ENCODE assay signal across 8 cellular contexts in genomic region chr17:44385287-44386181, GRCh38. TPM values are rescaled to one million over a fixed set of nuclear protein-coding genes. Genes with fewer than 3 reads are reported as not detected.
DNase-seq lines count a peak whose midpoint lies in the region; ATAC-seq and TF ChIP-seq lines count a peak whose summit lies in the region.

No MANE protein-coding gene starts in this region.

- H3K4me3 Mint-ChIP-seq in Caco-2 (ENCODE audit: unreplicated experiment) (peak overlapping the region; percentile 73), memory B cell (peak overlapping the region; percentile 76)
- H3K4me3 Mint-ChIP-seq in activated CD8-positive, alpha-beta T cell treated with anti-CD3 and anti-CD28 coated beads, Interleukin-2, amount 10 ng/mL, durations not matched to agents 7 days and 5 days: peak overlapping the region; percentile 71

- peak overlapping the region; percentile 58 for H3K4me3 ChIP-seq in Caco-2 (ENCODE audit: low read depth, low read length)

- POLR2A ChIA-PET in Caco-2 (lab: Charles Lee): interaction anchor here (0.6 to 0.8 kb wide), 4 partner anchors 166 to 1339 kb away, joined by 3 to 4 read pairs (median 4); partner anchors contain the start of genes CCDC43 and HDAC5
- POLR2A ChIA-PET in activated CD8-positive, alpha-beta T cell treated with anti-CD3 and anti-CD28 coated beads, Interleukin-2, amount 10 ng/mL, durations not matched to agents 7 days and 5 days (lab: Charles Lee): interaction anchor here (0.8 to 1.1 kb wide), 3 partner anchors 118 to 199 kb away, joined by 3 read pairs; partner anchors contain the start of gene TMUB2

- CTCF ChIA-PET in Caco-2 (lab: Charles Lee): interaction anchor here (0.6 to 1.7 kb wide), 13 partner anchors 9 to 316 kb away, joined by 3 to 12 read pairs (median 5); partner anchors contain the start of gene FAM171A2
- CTCF ChIA-PET in activated CD8-positive, alpha-beta T cell treated with anti-CD3 and anti-CD28 coated beads, Interleukin-2, amount 10 ng/mL, durations not matched to agents 7 days and 5 days (lab: Charles Lee): interaction anchor here (0.7 to 2.2 kb wide), 6 partner anchors 9 to 138 kb away, joined by 3 to 13 read pairs (median 4); partner anchors contain the start of gene FAM171A2

- 0 out of 2 replicates have a peak, but pooled peaks cover under 1% of the 10 kb centered on the region for H3K4me1 ChIP-seq in Caco-2

- H3K36me3 Mint-ChIP-seq in Caco-2 (ENCODE audit: insufficient read depth, unreplicated experiment): no peaks in the 10 kb centered on the region
- H3K36me3 Mint-ChIP-seq in activated CD8-positive, alpha-beta T cell treated with anti-CD3 and anti-CD28 coated beads, Interleukin-2, amount 10 ng/mL, durations not matched to agents 7 days and 5 days (ENCODE audit: low read depth): no peaks in the 10 kb centered on the region
- no peaks in the 10 kb centered on the region for H3K36me3 Mint-ChIP-seq in memory B cell

- BruUV-seq in Caco-2 (replicated peaks; lab: Mats Ljungman, UMichigan): TSS peak; percentile 62

- intact Hi-C loops in Caco-2 (cut with micrococcal nuclease; ENCODE audit: unreplicated experiment): no loop called here

- no peaks in the 10 kb centered on the region for H3K4me1 Mint-ChIP-seq in Caco-2 (ENCODE audit: low read depth, unreplicated experiment)
- H3K4me1 Mint-ChIP-seq in activated CD8-positive, alpha-beta T cell treated with anti-CD3 and anti-CD28 coated beads, Interleukin-2, amount 10 ng/mL, durations not matched to agents 7 days and 5 days (ENCODE audit: low read depth): peaks cover 22% of the 10 kb centered on the region
- H3K4me1 Mint-ChIP-seq in memory B cell: peaks cover 15% of the 10 kb centered on the region

- peak overlapping the region; percentile 59 for H3K27ac Mint-ChIP-seq in Caco-2 (ENCODE audit: unreplicated experiment)
- no peak overlapping the region for H3K27ac Mint-ChIP-seq in activated CD8-positive, alpha-beta T cell treated with anti-CD3 and anti-CD28 coated beads, Interleukin-2, amount 10 ng/mL, durations not matched to agents 7 days and 5 days
- H3K27ac Mint-ChIP-seq in memory B cell: no peak overlapping the region

- H3K27me3 ChIP-seq in Caco-2 (replicated peaks; ENCODE audit: control insufficient read depth, insufficient read depth, low read length): no peaks in the 10 kb centered on the region

- peak; percentile 41 to 44 for TF ChIP-seq CTCF in Caco-2 (IDR thresholded peaks at IDR 0.05; ENCODE audit: insufficient read depth in 1 of 2, low read depth in 1 of 2, low read length in 1 of 2, severe bottlenecking in 1 of 2, unreplicated experiment in 1 of 2)

- H3K36me3 ChIP-seq in Caco-2 (ENCODE audit: control insufficient read depth, insufficient read depth, low read length): no peaks in the 10 kb centered on the region

- DNase-seq in Caco-2 (peak; percentile 94), NCI-H524 treated with DMSO at 0.1 percent for 48 hours (lab: John Stamatoyannopoulos, UW) (peak; percentile 68), memory B cell (ENCODE audit: low spot score in 2 of 2) (peak; percentile 56 to 72)
- DNase-seq in activated CD8-positive, alpha-beta T cell treated with anti-CD3 and anti-CD28 coated beads, Interleukin-2, amount 10 ng/mL, durations not matched to agents 7 days and 5 days: peak; percentile 87
- peak; percentile 78 for DNase-seq in effector CD8-positive, alpha-beta T cell (lab: John Stamatoyannopoulos, UW)
- peak; percentile 71 for DNase-seq in stimulated activated CD8-positive, alpha-beta memory T cell treated with anti-CD3 and anti-CD28 coated beads, Interleukin-12 subunit alpha, Interleukin-12 subunit beta, amount 100 ng/mL, for 1 hour (ENCODE audit: low read depth)

- H3K9me3 ChIP-seq in Caco-2: no peaks in the 10 kb centered on the region

- H3K27me3 Mint-ChIP-seq in Caco-2 (ENCODE audit: insufficient read depth, unreplicated experiment) (peaks cover 5% of the 10 kb centered on the region), memory B cell (peaks cover 25% of the 10 kb centered on the region)
- peaks cover 29% of the 10 kb centered on the region for H3K27me3 Mint-ChIP-seq in activated CD8-positive, alpha-beta T cell treated with anti-CD3 and anti-CD28 coated beads, Interleukin-2, amount 10 ng/mL, durations not matched to agents 7 days and 5 days (ENCODE audit: low read depth)

- ATAC-seq in HG02610 (IDR thresholded peaks at IDR 0.05; ENCODE audit: unreplicated experiment) (peak; percentile 47), memory B cell (ENCODE audit: low read depth) (peak; percentile 85), HG03469 (IDR thresholded peaks at IDR 0.05; ENCODE audit: unreplicated experiment) (no peak)
- ATAC-seq in activated CD8-positive, alpha-beta T cell treated with anti-CD3 and anti-CD28 coated beads, Interleukin-2, amount 10 ng/mL, durations not matched to agents 7 days and 5 days: peak; percentile 92

- H3K9me3 Mint-ChIP-seq in Caco-2 (ENCODE audit: unreplicated experiment) (no peaks in the 10 kb centered on the region), memory B cell (no peaks in the 10 kb centered on the region)
- H3K9me3 Mint-ChIP-seq in activated CD8-positive, alpha-beta T cell treated with anti-CD3 and anti-CD28 coated beads, Interleukin-2, amount 10 ng/mL, durations not matched to agents 7 days and 5 days (ENCODE audit: insufficient read depth): no peaks in the 10 kb centered on the region

RNA-seq across cellular contexts. Expression of gene ITGA2B, which starts 3.9 kb away (rescaled TPM):
- 5.9 and 6.9 TPM in 2 replicates for total RNA-seq in Caco-2 (2022)
- total RNA-seq in activated CD8-positive, alpha-beta T cell treated with anti-CD3 and anti-CD28 coated beads, Interleukin-2, amount 10 ng/mL, durations not matched to agents 7 days and 5 days: under 1 TPM; 0.39 to 0.82 TPM

RNA-seq across cellular contexts. Expression of gene FAM171A2, which starts 21.9 kb away (rescaled TPM):
- total RNA-seq in Caco-2 (2022): 3.0 and 3.6 TPM in 2 replicates
- under 1 TPM; 0.37 to 0.45 TPM for total RNA-seq in activated CD8-positive, alpha-beta T cell treated with anti-CD3 and anti-CD28 coated beads, Interleukin-2, amount 10 ng/mL, durations not matched to agents 7 days and 5 days

RNA-seq across cellular contexts. Expression of gene GRN, which starts 40.4 kb away (rescaled TPM):
- total RNA-seq in Caco-2 (2022): 167 and 176 TPM in 2 replicates
- total RNA-seq in activated CD8-positive, alpha-beta T cell treated with anti-CD3 and anti-CD28 coated beads, Interleukin-2, amount 10 ng/mL, durations not matched to agents 7 days and 5 days: 10 to 100 TPM; 45.6 to 46.7 TPM
